16 cellular contexts compared by ENCODE assay signal in genomic region chr12:77841467-77842054, GRCh38. TPM values are rescaled to one million over a fixed set of nuclear protein-coding genes. Genes with fewer than 3 reads are reported as not detected.
DNase-seq lines count a peak whose midpoint lies in the region; ATAC-seq and TF ChIP-seq lines count a peak whose summit lies in the region.
"Had no signal": no experiment of that assay in that cellular context is flagged by ENCODE, and none has a peak within 500 bp of the region (broad histone marks: within the 10 kb centered on the region; RNA-seq: fewer than 3 reads in every experiment).

No MANE protein-coding gene starts in this region.

- H3K27ac ChIP-seq in OCI-LY7 (ENCODE audit: low read depth, low read length, poor library complexity, severe bottlenecking) (no peak overlapping the region), left lung (no peak overlapping the region)
- H3K27ac ChIP-seq: HL-60 had no signal

- intact Hi-C loops in OCI-LY7 (cut with micrococcal nuclease; ENCODE audit: unreplicated experiment): no loop called here
- intact Hi-C loops in left lung (cut with DNase I): no loop called here

- DNase-seq in COLO668 (lab: John Stamatoyannopoulos, UW; ENCODE audit: unreplicated experiment) (peak; percentile 24), OCI-LY7 (ENCODE audit: low spot score) (no peak), dermis blood vessel endothelial cell (peak; percentile 89), KBM-7 (no peak), NCI-H446 treated with DMSO at 0.1 percent for 48 hours (lab: John Stamatoyannopoulos, UW) (no peak), left lung (no peak)
- DNase-seq: activated CD4-positive, alpha-beta memory T cell treated with anti-CD3 and anti-CD28 coated beads, Interleukin-2, amount 10 ng/mL, durations not matched to agents 7 days and 5 days; DMS 273 treated with DMSO at 0.1 percent for 48 hours; midbrain; NK-92 treated with Interleukin-12 subunit alpha and Interleukin-12 subunit beta, amount 100 ng/mL, for 24 hours had no signal

- H2AFZ ChIP-seq in OCI-LY7 (ENCODE audit: low read length): peak overlapping the region; percentile 56

- H3K27me3 ChIP-seq in left lung: no peaks in the 10 kb centered on the region

- POLR2A ChIA-PET in OCI-LY7 (lab: Charles Lee): interaction anchor here (1.0 kb wide), 1 partner anchor 23 kb away, joined by 3 read pairs; no protein-coding TSS in a partner anchor

- BruUV-seq in OCI-LY7 (replicated peaks; lab: Mats Ljungman, UMichigan): no TSS peak

- H3K9me3 ChIP-seq in OCI-LY7 (ENCODE audit: low read length): peaks cover 4% of the 10 kb centered on the region; the same call in 1 of the 2 replicates
- H3K9me3 ChIP-seq in left lung: no peaks in the 10 kb centered on the region

- no peaks in the 10 kb centered on the region for H3K9me2 ChIP-seq in OCI-LY7 (ENCODE audit: insufficient read depth, low read length)

- H3K4me2 ChIP-seq in OCI-LY7 (ENCODE audit: low read length): 0 out of 2 replicates have a peak overlapping the region, but pooled peaks have one; percentile 8

- H3K36me3 ChIP-seq in OCI-LY7 (ENCODE audit: insufficient read depth, low read length) (no peaks in the 10 kb centered on the region), left lung (no peaks in the 10 kb centered on the region)

- H3K4me3 ChIP-seq in OCI-LY7 (ENCODE audit: low read depth, low read length, poor library complexity, severe bottlenecking) (no peak overlapping the region), left lung (no peak overlapping the region)

- TF ChIP-seq CTCF in OCI-LY7 (conservative IDR thresholded peaks at IDR 0.05; ENCODE audit: low read length) (no peak), left lung (IDR thresholded peaks at IDR 0.05) (no peak)

- H3K79me2 ChIP-seq in OCI-LY7 (ENCODE audit: insufficient read depth, low read depth, low read length): no peaks in the 10 kb centered on the region

- H4K20me1 ChIP-seq in OCI-LY7 (ENCODE audit: insufficient read depth, low read length): no peaks in the 10 kb centered on the region

- H3K4me1 ChIP-seq in OCI-LY7 (ENCODE audit: insufficient read depth, low read length, poor library complexity, severe bottlenecking) (peaks cover 39% of the 10 kb centered on the region), left lung (no peaks in the 10 kb centered on the region)

- ATAC-seq in HG02884 (IDR thresholded peaks at IDR 0.05; ENCODE audit: unreplicated experiment) (peak; percentile 41), GM18858 (IDR thresholded peaks at IDR 0.05; ENCODE audit: unreplicated experiment) (no peak), left lung (no peak)
- ATAC-seq: HCT116; stimulated activated memory B cell treated with anti-CD40 and anti-IgM and Interleukin-4, amounts not matched to agents 10 μg/mL and 1 μg/mL and 100 μg/mL, for 72 hours had no signal

- in situ Hi-C loops in KBM-7 (cut with MboI; ENCODE audit: low pct_unique_long_range_greater_than_20kb, low sequenced_read_pairs): no loop called here

- CTCF ChIA-PET in OCI-LY7 (lab: Charles Lee; ENCODE audit: unreplicated experiment): no interaction called here

RNA-seq across cellular contexts. Expression of gene NAV3, which starts 10.9 kb away (rescaled TPM):
- total RNA-seq in OCI-LY7 (2014; rRNA removed; shearing (Covaris generic)): 1.6 and 4.2 TPM in 2 replicates
- total RNA-seq in OCI-LY7 (2022) (0.68 and 0.85 TPM in 2 replicates), dermis blood vessel endothelial cell (5.4 and 6.0 TPM in 2 replicates), left lung (10 to 100 TPM in 1 of 2 donors, 1 to 10 TPM in 1; 8.6 to 10.8 TPM)
- total RNA-seq: activated CD4-positive, alpha-beta memory T cell treated with anti-CD3 and anti-CD28 coated beads, Interleukin-2, amount 10 ng/mL, durations not matched to agents 7 days and 5 days; activated T-helper 1 cell treated with anti-CD3 and anti-CD28 coated beads, Interleukin-12 subunit alpha, Interleukin-12 subunit beta, Interleukin-2, Interleukin-4 antibody, amounts not matched to agents 30 ng/mL and 10 ng/mL and 1 ng/mL, durations not matched to agents 14 hours and 24 hours and 36 hours had no signal

Comparison
In these comparisons a context has a peak if more than half of its experiments do, and no peak if none do; other contexts are left out.
1. DNase-seq: peak in COLO668 (single experiment) and dermis blood vessel endothelial cell (single experiment); none in OCI-LY7 (single experiment), KBM-7 (single experiment), NCI-H446 treated with DMSO at 0.1 percent for 48 hours (single experiment) and left lung (0 of 2).